In genomic region chr6:169574420-169574819, GRCh38 we compare ENCODE assay signal across 28 cellular contexts.
"Had no signal": no experiment of that assay in that cellular context is flagged by ENCODE, and none has a peak within 500 bp of the region (broad histone marks: within the 10 kb centered on the region; RNA-seq: fewer than 3 reads in every experiment).

No MANE protein-coding gene starts in this region.

- H3K27ac ChIP-seq: ascending aorta, breast epithelium, cardiac muscle cell, colonic mucosa had no signal

- H3K4me1 ChIP-seq: ascending aorta, breast epithelium, colonic mucosa had no signal

- H3K4me3 Mint-ChIP-seq: activated CD4-positive, alpha-beta memory T cell treated with anti-CD3 and anti-CD28 coated beads for 36 hours; activated CD8-positive, alpha-beta memory T cell treated with anti-CD3 and anti-CD28 coated beads, Interleukin-2, amount 10 ng/mL, durations not matched to agents 7 days and 5 days; activated CD8-positive, alpha-beta T cell treated with anti-CD3 and anti-CD28 coated beads, Interleukin-2, amount 10 ng/mL, durations not matched to agents 7 days and 5 days; activated naive CD4-positive, alpha-beta T cell treated with anti-CD3 and anti-CD28 coated beads for 36 hours; activated naive CD8-positive, alpha-beta T cell treated with anti-CD3 and anti-CD28 coated beads, Interleukin-2, amount 10 ng/mL, durations not matched to agents 7 days and 5 days; activated T-helper 1 cell treated with anti-CD3 and anti-CD28 coated beads, Interleukin-12 subunit alpha, Interleukin-12 subunit beta, Interleukin-2, Interleukin-4 antibody, amounts not matched to agents 30 ng/mL and 10 ng/mL and 1 ng/mL, durations not matched to agents 14 hours and 24 hours and 36 hours; brain had no signal

- H3K27me3 Mint-ChIP-seq: activated CD4-positive, alpha-beta memory T cell treated with anti-CD3 and anti-CD28 coated beads for 36 hours; activated CD8-positive, alpha-beta memory T cell treated with anti-CD3 and anti-CD28 coated beads, Interleukin-2, amount 10 ng/mL, durations not matched to agents 7 days and 5 days had no signal

- H3K9me3 Mint-ChIP-seq: activated CD4-positive, alpha-beta memory T cell treated with anti-CD3 and anti-CD28 coated beads for 36 hours; activated naive CD4-positive, alpha-beta T cell treated with anti-CD3 and anti-CD28 coated beads for 36 hours; activated naive CD4-positive, alpha-beta T cell treated with anti-CD3 and anti-CD28 coated beads, Interleukin-2, amount 50 U/mL, for 72 hours; activated naive CD8-positive, alpha-beta T cell treated with anti-CD3 and anti-CD28 coated beads, Interleukin-2, amount 10 ng/mL, durations not matched to agents 7 days and 5 days; activated T-helper 1 cell treated with anti-CD3 and anti-CD28 coated beads, Interleukin-12 subunit alpha, Interleukin-12 subunit beta, Interleukin-2, Interleukin-4 antibody, amounts not matched to agents 30 ng/mL and 10 ng/mL and 1 ng/mL, durations not matched to agents 14 hours and 24 hours and 36 hours; activated T-helper 2 cell treated with anti-CD3 and anti-CD28 coated beads, Interferon-gamma antibody, Interleukin-2, Interleukin-4, amounts not matched to agents 10 μg/mL and 5 μg/mL and 100 μg/mL, durations not matched to agents 14 hours and 24 hours and 36 hours had no signal

- DNase-seq: activated CD4-positive, alpha-beta memory T cell treated with anti-CD3 and anti-CD28 coated beads for 36 hours; activated CD4-positive, alpha-beta T cell treated with anti-CD3 and anti-CD28 coated beads for 1 hour; activated CD4-positive, alpha-beta T cell treated with anti-CD3 and anti-CD28 coated beads for 48 hours; activated CD8-positive, alpha-beta memory T cell treated with anti-CD3 and anti-CD28 coated beads, Interleukin-2, amount 10 ng/mL, durations not matched to agents 7 days and 5 days; activated CD8-positive, alpha-beta memory T cell treated with anti-CD3 and anti-CD28 coated beads, Interleukin-2, amount 50 U/mL, for 4 hours; activated CD8-positive, alpha-beta T cell treated with anti-CD3 and anti-CD28 coated beads, Interleukin-2, amount 10 ng/mL, durations not matched to agents 7 days and 5 days; activated effector memory CD4-positive, alpha-beta T cell treated with anti-CD3 and anti-CD28 coated beads, Interleukin-2, amount 50 U/mL, for 16 hours; activated naive CD4-positive, alpha-beta T cell treated with anti-CD3 and anti-CD28 coated beads for 36 hours; activated naive CD8-positive, alpha-beta T cell treated with anti-CD3 and anti-CD28 coated beads, Interleukin-2, amount 10 ng/mL, durations not matched to agents 7 days and 5 days; activated T-cell treated with anti-CD3 and anti-CD28 coated beads, Interleukin-2, amount 50 U/mL, for 1 hour; activated T-cell treated with anti-CD3 and anti-CD28 coated beads, Interleukin-2, amount 50 U/mL, for 48 hours; central memory CD4-positive, alpha-beta T cell; cerebellar nuclear complex; colonic mucosa; effector CD8-positive, alpha-beta T cell; foreskin fibroblast; glutamatergic neuron; T-helper 2 cell had no signal

- H3K4me1 Mint-ChIP-seq: brain had no signal

- ATAC-seq: activated CD8-positive, alpha-beta memory T cell treated with anti-CD3 and anti-CD28 coated beads, Interleukin-2, amount 10 ng/mL, durations not matched to agents 7 days and 5 days; activated CD8-positive, alpha-beta T cell treated with anti-CD3 and anti-CD28 coated beads, Interleukin-2, amount 10 ng/mL, durations not matched to agents 7 days and 5 days; activated naive CD4-positive, alpha-beta T cell treated with anti-CD3 and anti-CD28 coated beads, Interleukin-2, amount 50 U/mL, for 72 hours; esophagus mucosa had no signal

- H3K4me3 ChIP-seq: ascending aorta, breast epithelium, cardiac muscle cell, colonic mucosa had no signal

- H3K9me3 ChIP-seq: ascending aorta, breast epithelium, colonic mucosa had no signal

- FAIRE-seq: endometrium, frontal cortex had no signal

- H3K36me3 ChIP-seq: ascending aorta, breast epithelium, cardiac muscle cell, colonic mucosa had no signal

- H3K27ac Mint-ChIP-seq: activated CD4-positive, alpha-beta memory T cell treated with anti-CD3 and anti-CD28 coated beads for 36 hours; activated CD8-positive, alpha-beta memory T cell treated with anti-CD3 and anti-CD28 coated beads, Interleukin-2, amount 10 ng/mL, durations not matched to agents 7 days and 5 days; activated CD8-positive, alpha-beta T cell treated with anti-CD3 and anti-CD28 coated beads, Interleukin-2, amount 10 ng/mL, durations not matched to agents 7 days and 5 days; activated naive CD4-positive, alpha-beta T cell treated with anti-CD3 and anti-CD28 coated beads for 36 hours; activated naive CD4-positive, alpha-beta T cell treated with anti-CD3 and anti-CD28 coated beads, Interleukin-2, amount 50 U/mL, for 72 hours; activated naive CD8-positive, alpha-beta T cell treated with anti-CD3 and anti-CD28 coated beads, Interleukin-2, amount 10 ng/mL, durations not matched to agents 7 days and 5 days; activated T-helper 1 cell treated with anti-CD3 and anti-CD28 coated beads, Interleukin-12 subunit alpha, Interleukin-12 subunit beta, Interleukin-2, Interleukin-4 antibody, amounts not matched to agents 30 ng/mL and 10 ng/mL and 1 ng/mL, durations not matched to agents 14 hours and 24 hours and 36 hours; activated T-helper 2 cell treated with anti-CD3 and anti-CD28 coated beads, Interferon-gamma antibody, Interleukin-2, Interleukin-4, amounts not matched to agents 10 μg/mL and 5 μg/mL and 100 μg/mL, durations not matched to agents 14 hours and 24 hours and 36 hours; brain had no signal
